10 cellular contexts compared by ENCODE assay signal in genomic region chr15:35481992-35482391, GRCh38.
DNase-seq lines count a peak whose midpoint lies in the region; ATAC-seq and TF ChIP-seq lines count a peak whose summit lies in the region.
"Had no signal": no experiment of that assay in that cellular context is flagged by ENCODE, and none has a peak within 500 bp of the region (broad histone marks: within the 10 kb centered on the region; RNA-seq: fewer than 3 reads in every experiment).

No MANE protein-coding gene starts in this region.

- H3K23ac ChIP-seq in IMR-90 (ENCODE audit: low read depth, low read length) (no peak overlapping the region), mesendoderm (ENCODE audit: low read length) (no peak overlapping the region)

- H2BK20ac ChIP-seq in IMR-90 (ENCODE audit: low read depth, low read length): no peak overlapping the region

- CTCF ChIA-PET in Caco-2 (lab: Charles Lee) (no interaction called here), IMR-90 (lab: Yijun Ruan, JAX) (no interaction called here), mammary epithelial cell (lab: Charles Lee; ENCODE audit: low non-redundant PET) (no interaction called here)

- no peaks in the 10 kb centered on the region for H3K27me3 Mint-ChIP-seq in Caco-2 (ENCODE audit: insufficient read depth, unreplicated experiment)
- H3K27me3 Mint-ChIP-seq: memory B cell had no signal

- H3K9me3 ChIP-seq in Caco-2: peaks cover 5% of the 10 kb centered on the region
- H3K9me3 ChIP-seq in IMR-90 (ENCODE audit: control insufficient read depth, insufficient read depth, low read length): peaks cover 3% of the 10 kb centered on the region; the same call in 1 of the 2 replicates
- H3K9me3 ChIP-seq in mammary epithelial cell (replicated peaks; ENCODE audit: insufficient read depth, low read length): peaks cover 8% of the 10 kb centered on the region
- H3K9me3 ChIP-seq in ascending aorta: no peaks in the 10 kb centered on the region

- ATAC-seq in IMR-90 (ENCODE audit: low read depth) (peak; percentile 69), GM19452 (IDR thresholded peaks at IDR 0.05; ENCODE audit: unreplicated experiment) (no peak), GM18870 (IDR thresholded peaks at IDR 0.05; ENCODE audit: unreplicated experiment) (no peak)

- H4K8ac ChIP-seq in IMR-90 (ENCODE audit: low read depth in 2 of 2, low read length in 2 of 2) (no peak overlapping the region), mesendoderm (ENCODE audit: low read depth, low read length) (no peak overlapping the region)

- H3K4ac ChIP-seq in IMR-90 (ENCODE audit: low read depth, low read length) (no peak overlapping the region), mesendoderm (ENCODE audit: low read depth, low read length) (no peak overlapping the region)

- H2BK5ac ChIP-seq in IMR-90 (ENCODE audit: low read depth, low read length, poor library complexity, severe bottlenecking) (no peak overlapping the region), mesendoderm (ENCODE audit: low read length) (no peak overlapping the region)

- H3K14ac ChIP-seq in IMR-90 (replicated peaks; ENCODE audit: low read depth, low read length): no peak overlapping the region

- H3K4me3 ChIP-seq in Caco-2 (ENCODE audit: low read depth, low read length) (no peak overlapping the region), IMR-90 (ENCODE audit: insufficient read depth, low read depth, low read length) (no peak overlapping the region), mammary epithelial cell (replicated peaks in 1 of 3; ENCODE audit: insufficient read depth in 1 of 3, low read depth in 2 of 3, low read length in 3 of 3) (no peak overlapping the region), mesendoderm (ENCODE audit: low read length) (no peak overlapping the region), ascending aorta (no peak overlapping the region)

- no peak overlapping the region for H3K27ac Mint-ChIP-seq in Caco-2 (ENCODE audit: unreplicated experiment)
- H3K27ac Mint-ChIP-seq: memory B cell had no signal

- DNase-seq in Caco-2 (peak; percentile 29 to 66), IMR-90 (peak; percentile 79), mammary epithelial cell (peak; percentile 95), mesendoderm (peak; percentile 87), ascending aorta (ENCODE audit: low spot score in 2 of 2) (no peak), cerebellar nuclear complex (lab: John Stamatoyannopoulos, UW) (no peak)
- DNase-seq: NCI-H1694 treated with DMSO at 0.1 percent for 48 hours had no signal

- no peak for TF ChIP-seq RAD21 in IMR-90 (IDR thresholded peaks at IDR 0.05; ENCODE audit: low read length)

- peaks cover 9% of the 10 kb centered on the region for H3K9me3 Mint-ChIP-seq in Caco-2 (ENCODE audit: unreplicated experiment)

- H2AK5ac ChIP-seq in IMR-90 (ENCODE audit: low read depth, low read length) (no peak overlapping the region), mesendoderm (ENCODE audit: low read length) (no peak overlapping the region)

- POLR2A ChIA-PET in Caco-2 (lab: Charles Lee): no interaction called here
- POLR2A ChIA-PET in IMR-90 (lab: Charles Lee; ENCODE audit: unreplicated experiment): no interaction called here

- H3K36me3 Mint-ChIP-seq in Caco-2 (ENCODE audit: insufficient read depth, unreplicated experiment): peaks cover 7% of the 10 kb centered on the region

- no peak overlapping the region for H3K4me3 Mint-ChIP-seq in Caco-2 (ENCODE audit: unreplicated experiment)
- H3K4me3 Mint-ChIP-seq: memory B cell had no signal

- no CpG with 5 or more reads among the region's 2 CpGs for WGBS in IMR-90 (ENCODE audit: extremely low coverage in 2 of 2, insufficient read length in 1 of 2), 2 experiments
- WGBS in mammary epithelial cell (ENCODE audit: low coverage, missing lambda C conversion rate): 0% methylated on average over 2 of the region's 2 CpGs
- WGBS in mesendoderm (ENCODE audit: extremely low coverage, insufficient coverage, low lambda C conversion rate): no CpG with 5 or more reads among the region's 2 CpGs

- H3K79me1 ChIP-seq in IMR-90 (ENCODE audit: low read depth in 1 of 2, low read length in 2 of 2): no peaks in the 10 kb centered on the region
- H3K79me1 ChIP-seq in mesendoderm (ENCODE audit: low read length): no peaks in the 10 kb centered on the region

- in situ Hi-C loops in IMR-90 (cut with MboI; ENCODE audit: low sequenced_read_pairs): no loop called here
- in situ Hi-C loops in mammary epithelial cell (cut with MboI; ENCODE audit: low sequenced_read_pairs in 2 of 2): no loop called here

- H2BK120ac ChIP-seq in IMR-90 (ENCODE audit: low read depth, low read length) (no peak overlapping the region), mesendoderm (ENCODE audit: low read depth, low read length) (no peak overlapping the region)

- no peak overlapping the region for H4K91ac ChIP-seq in IMR-90 (ENCODE audit: insufficient read depth, low read depth, low read length)

- H3K56ac ChIP-seq in IMR-90 (ENCODE audit: extremely low read depth, insufficient read depth, low read length) (no peak overlapping the region), mesendoderm (ENCODE audit: low read length) (no peak overlapping the region)

- TF ChIP-seq CTCF in Caco-2 (IDR thresholded peaks at IDR 0.05; ENCODE audit: insufficient read depth in 1 of 2, low read depth in 1 of 2, low read length in 1 of 2, severe bottlenecking in 1 of 2, unreplicated experiment in 1 of 2) (no peak), IMR-90 (conservative IDR thresholded peaks at IDR 0.05; ENCODE audit: low read depth, low read length) (no peak), mammary epithelial cell (conservative IDR thresholded peaks at IDR 0.05 in 1 of 2, IDR thresholded peaks at IDR 0.05 in 1 of 2; ENCODE audit: extremely low read depth in 1 of 2, insufficient read depth in 1 of 2, low read depth in 1 of 2, low read length in 2 of 2) (no peak), ascending aorta (IDR thresholded peaks at IDR 0.05) (no peak)

- H3K18ac ChIP-seq in IMR-90 (ENCODE audit: low read depth, low read length) (no peak overlapping the region), mesendoderm (ENCODE audit: low read length) (no peak overlapping the region)

- dilution Hi-C loops in IMR-90 (cut with HindIII; ENCODE audit: low sequenced_read_pairs, unreplicated experiment): no loop called here
- dilution Hi-C loops in mammary epithelial cell (cut with HindIII; ENCODE audit: low sequenced_read_pairs): no loop called here

- no peak for TF ChIP-seq POLR2A in IMR-90 (IDR thresholded peaks at IDR 0.05; ENCODE audit: low read depth, low read length)

- no peaks in the 10 kb centered on the region for H3K27me3 ChIP-seq in Caco-2 (replicated peaks; ENCODE audit: control insufficient read depth, insufficient read depth, low read length)
- no peaks in the 10 kb centered on the region for H3K27me3 ChIP-seq in IMR-90 (ENCODE audit: control insufficient read depth, insufficient read depth, low read length)
- H3K27me3 ChIP-seq in mammary epithelial cell (ENCODE audit: insufficient read depth, low read length): no peaks in the 10 kb centered on the region
- no peaks in the 10 kb centered on the region for H3K27me3 ChIP-seq in mesendoderm (ENCODE audit: insufficient read depth, low read length, poor library complexity)
- H3K27me3 ChIP-seq in ascending aorta: no peaks in the 10 kb centered on the region

- H3K4me2 ChIP-seq in IMR-90 (ENCODE audit: low read depth, low read length) (peak overlapping the region; percentile 55), mammary epithelial cell (ENCODE audit: insufficient read depth, low read depth, low read length) (peak overlapping the region; percentile 19), mesendoderm (ENCODE audit: low read length) (no peak overlapping the region)

- H3K27ac ChIP-seq in IMR-90 (ENCODE audit: insufficient read depth, low read length) (no peak overlapping the region), mammary epithelial cell (ENCODE audit: insufficient read depth, low read depth, low read length) (no peak overlapping the region), mesendoderm (ENCODE audit: low read depth, low read length) (no peak overlapping the region), ascending aorta (no peak overlapping the region)

- BruUV-seq in Caco-2 (replicated peaks; lab: Mats Ljungman, UMichigan) (no TSS peak), IMR-90 (replicated peaks; lab: Mats Ljungman, UMichigan) (no TSS peak), mammary epithelial cell (replicated peaks; lab: Mats Ljungman, UMichigan) (no TSS peak)

- no peak overlapping the region for H2AK9ac ChIP-seq in IMR-90 (replicated peaks; ENCODE audit: low read depth, low read length, poor library complexity)

- H3K9me1 ChIP-seq in IMR-90 (ENCODE audit: insufficient read depth, low read length): no peaks in the 10 kb centered on the region

- no peak overlapping the region for H2BK15ac ChIP-seq in IMR-90 (ENCODE audit: low read depth, low read length)
- no peak overlapping the region for H2BK15ac ChIP-seq in mesendoderm (replicated peaks; ENCODE audit: low read depth)

- H3K36me3 ChIP-seq in Caco-2 (ENCODE audit: control insufficient read depth, insufficient read depth, low read length) (no peaks in the 10 kb centered on the region), IMR-90 (ENCODE audit: control insufficient read depth, insufficient read depth, low read length) (no peaks in the 10 kb centered on the region), mammary epithelial cell (ENCODE audit: insufficient read depth, low read length) (no peaks in the 10 kb centered on the region), mesendoderm (ENCODE audit: control insufficient read depth, insufficient read depth, low read length) (no peaks in the 10 kb centered on the region), ascending aorta (no peaks in the 10 kb centered on the region)

- H3K4me1 ChIP-seq in Caco-2: peaks cover 7% of the 10 kb centered on the region
- H3K4me1 ChIP-seq in IMR-90 (ENCODE audit: control insufficient read depth, insufficient read depth, low read length): peaks cover 2% of the 10 kb centered on the region
- peaks cover 9% of the 10 kb centered on the region for H3K4me1 ChIP-seq in mammary epithelial cell (ENCODE audit: insufficient read depth, low read length)
- H3K4me1 ChIP-seq in mesendoderm (ENCODE audit: control insufficient read depth, low read depth, low read length): peaks cover 2% of the 10 kb centered on the region
- H3K4me1 ChIP-seq in ascending aorta: peaks cover 3 to 10% of the 10 kb centered on the region in 2 donors

- no peak overlapping the region for H3K9ac ChIP-seq in IMR-90 (ENCODE audit: low read depth, low read length)
- no peak overlapping the region for H3K9ac ChIP-seq in mammary epithelial cell (ENCODE audit: insufficient read depth, low read length)
- no peak overlapping the region for H3K9ac ChIP-seq in mesendoderm (ENCODE audit: low read length)

- peak overlapping the region; percentile 2 for H2AFZ ChIP-seq in IMR-90 (replicated peaks; ENCODE audit: low read length, poor library complexity)
- no peak overlapping the region for H2AFZ ChIP-seq in mammary epithelial cell (ENCODE audit: low read depth, low read length)

- H3K4me1 Mint-ChIP-seq in Caco-2 (ENCODE audit: low read depth, unreplicated experiment): peaks cover 13% of the 10 kb centered on the region
- H3K4me1 Mint-ChIP-seq: memory B cell had no signal

- H4K5ac ChIP-seq in IMR-90 (ENCODE audit: low read depth, low read length) (no peak overlapping the region), mesendoderm (ENCODE audit: low read length) (no peak overlapping the region)

- intact Hi-C loops in Caco-2 (cut with micrococcal nuclease; ENCODE audit: unreplicated experiment) (no loop called here), IMR-90 (cut with micrococcal nuclease) (no loop called here), mammary epithelial cell (cut with micrococcal nuclease) (no loop called here), ascending aorta (cut with DNase I) (no loop called here)

- H4K20me1 ChIP-seq in IMR-90 (ENCODE audit: insufficient read depth, low read length) (no peaks in the 10 kb centered on the region), mammary epithelial cell (ENCODE audit: insufficient read depth, low read length) (no peaks in the 10 kb centered on the region)

- H3K79me2 ChIP-seq in mammary epithelial cell (ENCODE audit: insufficient read depth, low read length) (no peaks in the 10 kb centered on the region), mesendoderm (ENCODE audit: control insufficient read depth, insufficient read depth, low read length) (no peaks in the 10 kb centered on the region)

Comparison
In these comparisons a context has a peak if more than half of its experiments do, and no peak if none do; other contexts are left out.
1. DNase-seq: peak in Caco-2 (2 of 2), IMR-90 (single experiment), mammary epithelial cell (single experiment) and mesendoderm (single experiment); none in ascending aorta (0 of 2) and cerebellar nuclear complex (0 of 2).